ENCODE assay signal across 1 cellular context in the genomic region with DNA sequence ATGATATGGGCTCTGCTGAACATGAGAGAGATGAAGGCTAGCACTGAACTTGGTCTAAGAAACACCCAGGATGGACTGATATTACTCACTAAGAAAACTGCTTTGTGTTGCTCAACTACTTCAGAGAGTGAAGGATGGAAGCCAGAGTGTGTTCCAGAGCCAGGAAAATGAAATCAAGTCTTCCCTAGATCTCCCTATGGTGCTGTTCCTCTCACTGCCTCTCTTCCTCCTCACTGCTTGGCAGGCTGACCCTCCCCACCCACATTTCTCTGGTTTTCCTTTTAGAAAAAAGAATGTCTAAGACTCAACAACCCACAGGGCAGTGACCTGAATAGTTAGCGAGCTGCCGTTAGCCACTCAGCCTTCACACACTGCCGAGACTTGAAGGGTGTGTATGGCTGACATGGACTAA.
TF ChIP-seq lines count a peak whose summit lies in the region.

No MANE protein-coding gene starts in this region.

TF ChIP-seq in HepG2, 621 proteins besides CTCF, POLR2A, EP300 and RAD21 (continued from another document):
- TF ChIP-seq SRSF9 (IDR thresholded peaks at IDR 0.05; ENCODE audit: borderline replicate concordance, insufficient read depth, low read depth, low read length, poor library complexity, severe bottlenecking): no peak
- TF ChIP-seq NFE2L2 (IDR thresholded peaks at IDR 0.05; ENCODE audit: low read length): no peak
- TF ChIP-seq ZNF484 (CRISPR knock-in tag; IDR thresholded peaks at IDR 0.05; ENCODE audit: borderline replicate concordance, low read depth): no peak
- TF ChIP-seq TBL1XR1 (IDR thresholded peaks at IDR 0.05; ENCODE audit: borderline replicate concordance, low read length, partially characterized antibody): no peak
